2 cellular contexts compared by ENCODE assay signal in the genomic region with DNA sequence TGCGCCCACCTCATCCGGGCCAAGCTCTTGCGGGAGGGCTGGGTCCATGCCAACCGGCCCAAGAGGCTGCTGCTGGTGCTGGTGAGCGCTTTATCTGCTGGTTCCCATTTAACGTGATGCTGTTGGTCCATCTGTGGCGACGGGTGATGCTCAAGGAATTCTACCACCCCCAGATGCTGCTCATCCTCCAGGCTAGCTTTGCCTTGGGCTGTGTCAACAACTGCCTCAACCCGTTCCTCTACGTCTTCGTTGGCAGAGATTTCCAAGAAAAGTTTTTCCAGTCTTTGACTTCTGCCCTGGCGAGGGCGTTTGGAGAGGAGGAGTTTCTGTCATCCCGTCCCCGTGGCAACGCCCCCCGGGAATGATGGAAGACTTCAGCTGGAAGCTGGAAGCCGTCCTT. TPM values are rescaled to one million over a fixed set of nuclear protein-coding genes. Genes with fewer than 3 reads are reported as not detected.
"Had no signal": no experiment of that assay in that cellular context is flagged by ENCODE, and none has a peak within 500 bp of the region (broad histone marks: within the 10 kb centered on the region; RNA-seq: fewer than 3 reads in every experiment).

No MANE protein-coding gene starts in this region.

RNA-seq across cellular contexts. Expression of gene GPR32, which starts 11.2 kb away (rescaled TPM):
- total RNA-seq: G401, GM12878 had no signal
- polyA plus RNA-seq: GM12878 had no signal

RNA-seq across cellular contexts. Expression of gene ACP4, which starts 31.1 kb away (rescaled TPM):
- total RNA-seq: G401, GM12878 had no signal
- polyA plus RNA-seq: GM12878 had no signal

RNA-seq across cellular contexts. Expression of gene CLEC11A, which starts 35.9 kb away (rescaled TPM):
- total RNA-seq: GM12878 had no signal
- polyA plus RNA-seq: GM12878 had no signal

RNA-seq across cellular contexts. Expression of gene SHANK1, which starts 39.5 kb away (rescaled TPM):
- total RNA-seq: GM12878 had no signal
- polyA plus RNA-seq: GM12878 had no signal
